Comparison of ENCODE assay signal across 18 cellular contexts in the genomic region with DNA sequence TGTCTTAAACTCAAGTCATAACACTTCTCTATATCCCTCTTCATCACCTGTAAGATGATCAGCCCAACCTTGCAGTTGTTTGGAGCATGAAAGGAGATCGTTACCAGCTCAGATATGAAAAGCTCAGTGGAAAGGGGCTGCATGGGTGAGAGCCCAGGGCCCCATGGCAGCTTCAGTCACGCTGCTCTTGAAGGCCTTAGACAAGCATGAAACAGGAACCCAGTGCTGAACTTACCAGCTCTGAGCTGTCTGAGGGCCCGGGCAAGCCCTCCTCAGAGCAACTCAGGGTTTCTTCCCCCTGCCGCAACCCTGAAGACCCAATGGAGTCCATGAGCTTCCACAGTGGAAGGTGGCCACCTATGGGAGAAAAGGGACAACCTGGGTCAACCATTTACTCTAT. TPM values are rescaled to one million over a fixed set of nuclear protein-coding genes. Genes with fewer than 3 reads are reported as not detected.
"Had no signal": no experiment of that assay in that cellular context is flagged by ENCODE, and none has a peak within 500 bp of the region (broad histone marks: within the 10 kb centered on the region; RNA-seq: fewer than 3 reads in every experiment).

No MANE protein-coding gene starts in this region.

- H3K27ac Mint-ChIP-seq: activated B cell treated with CpG ODN at 0.5 μM for 24 hours; activated CD4-positive, alpha-beta T cell treated with anti-CD3 and anti-CD28 coated beads, Interleukin-2, amount 10 ng/mL, durations not matched to agents 24 days and 14 days; activated naive CD8-positive, alpha-beta T cell; brain; effector memory CD8-positive, alpha-beta T cell; T-helper 17 cell had no signal

- H3K4me3 Mint-ChIP-seq: activated B cell treated with CpG ODN at 0.5 μM for 24 hours; activated CD4-positive, alpha-beta T cell treated with anti-CD3 and anti-CD28 coated beads, Interleukin-2, amount 10 ng/mL, durations not matched to agents 24 days and 14 days; activated naive CD8-positive, alpha-beta T cell; brain; effector memory CD8-positive, alpha-beta T cell; T-helper 17 cell had no signal

- DNase-seq: activated B cell treated with CpG ODN at 0.5 μM for 24 hours; activated CD4-positive, alpha-beta T cell treated with anti-CD3 and anti-CD28 coated beads, Interleukin-2, amount 10 ng/mL, durations not matched to agents 24 days and 14 days; activated gamma-delta T cell; activated T-cell treated with anti-CD3 and anti-CD28 coated beads for 4 hours; amygdala; effector memory CD8-positive, alpha-beta T cell; gastrocnemius medialis; left ventricle myocardium inferior; mesendoderm; pancreas; retina; T-helper 17 cell; tibial artery had no signal

- ATAC-seq: effector memory CD8-positive, alpha-beta T cell; gastrocnemius medialis; pancreas; T-helper 17 cell had no signal

- H3K27ac ChIP-seq: epithelial cell of prostate, gastrocnemius medialis, left ventricle myocardium inferior, pancreas, tibial artery had no signal

- H3K4me1 ChIP-seq: gastrocnemius medialis, pancreas, tibial artery had no signal

- FAIRE-seq: keratinocyte, pancreas, TTC549 had no signal

- H3K4me3 ChIP-seq: gastrocnemius medialis, left ventricle myocardium inferior, pancreas, tibial artery had no signal

- H3K9me3 Mint-ChIP-seq: activated B cell treated with CpG ODN at 0.5 μM for 24 hours; activated CD4-positive, alpha-beta T cell treated with anti-CD3 and anti-CD28 coated beads, Interleukin-2, amount 10 ng/mL, durations not matched to agents 24 days and 14 days; brain; effector memory CD8-positive, alpha-beta T cell had no signal

- H3K36me3 ChIP-seq: gastrocnemius medialis, left ventricle myocardium inferior, pancreas, tibial artery had no signal

- H3K27me3 ChIP-seq: gastrocnemius medialis, pancreas had no signal

- H3K9me3 ChIP-seq: gastrocnemius medialis, left ventricle myocardium inferior, pancreas, tibial artery had no signal

- H3K36me3 Mint-ChIP-seq: activated naive CD8-positive, alpha-beta T cell; brain had no signal

RNA-seq across cellular contexts. Expression of a gene that starts 3.3 kb away (rescaled TPM):
- polyA plus RNA-seq: keratinocyte had no signal
